Comparison of ENCODE assay signal across 8 cellular contexts in genomic region chr22:25110846-25111578, GRCh38.
A peak's percentile ranks its signal among the peaks of the same experiment; 100 is the strongest.
DNase-seq lines count a peak whose midpoint lies in the region; ATAC-seq lines count a peak whose summit lies in the region.

No MANE protein-coding gene starts in this region.

- ATAC-seq in left lobe of liver (peak; percentile 67), GM18519 (IDR thresholded peaks at IDR 0.05; ENCODE audit: low FRiP score, unreplicated experiment) (no peak)

- DNase-seq in Ammon's horn (ENCODE audit: low spot score) (peak; percentile 81), H4 (ENCODE audit: low spot score) (peak; percentile 75), NCI-H460 (ENCODE audit: extremely low read depth, low read depth) (peak; percentile 52), dedifferentiated amniotic fluid mesenchymal stem cell (ENCODE audit: extremely low spot score) (peak; percentile 53), left lobe of liver (ENCODE audit: low spot score) (peak; percentile 91)
- DNase-seq in activated CD4-positive, alpha-beta T cell treated with anti-CD3 and anti-CD28 coated beads, Interleukin-2, amount 50 U/mL, for 1 hour, result peak; percentile 36
- DNase-seq in stimulated activated CD4-positive, alpha-beta T cell treated with anti-CD3 and anti-CD28 coated beads, Interleukin-1b, Interleukin-23, amount 100 ng/mL, for 48 hours, result peak; percentile 49

Comparison
In these comparisons a context has a peak if more than half of its experiments do, and no peak if none do; other contexts are left out.
1. DNase-seq: peak in every context shown above with its lines; median percentile 91 in left lobe of liver; 81 in Ammon's horn; 75 in H4; 53 in dedifferentiated amniotic fluid mesenchymal stem cell; 52 in NCI-H460; 49 in stimulated activated CD4-positive, alpha-beta T cell treated with anti-CD3 and anti-CD28 coated beads, Interleukin-1b, Interleukin-23, amount 100 ng/mL, for 48 hours; 36 in activated CD4-positive, alpha-beta T cell treated with anti-CD3 and anti-CD28 coated beads, Interleukin-2, amount 50 U/mL, for 1 hour.